In the genomic region with DNA sequence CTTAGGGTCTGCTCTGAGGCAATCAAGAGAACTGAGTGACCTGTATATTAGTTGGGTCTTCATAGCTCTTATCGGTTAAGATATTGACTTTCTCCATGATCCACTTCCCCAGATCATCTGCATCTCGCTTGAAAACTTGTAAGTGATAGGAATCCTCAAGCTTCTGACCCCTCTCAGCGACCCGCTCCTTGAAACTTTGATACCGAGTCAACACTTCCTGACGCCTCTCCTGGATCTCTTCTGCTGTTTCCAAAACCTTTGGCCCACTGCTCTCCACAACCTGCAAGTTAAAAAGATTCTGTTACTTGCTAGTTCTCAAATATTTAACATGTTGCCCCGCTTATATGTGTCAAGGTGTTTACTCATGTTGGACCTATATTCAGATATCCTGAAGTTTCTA, we compare ENCODE assay signal across 10 cellular contexts. TPM values are rescaled to one million over a fixed set of nuclear protein-coding genes. Genes with fewer than 3 reads are reported as not detected.
"Had no signal": no experiment of that assay in that cellular context is flagged by ENCODE, and none has a peak within 500 bp of the region (broad histone marks: within the 10 kb centered on the region; RNA-seq: fewer than 3 reads in every experiment).

No MANE protein-coding gene starts in this region.

- DNase-seq: GOT3, H7, HFFc6, IMR-90, KBM-7 had no signal

- H3K4me3 ChIP-seq: HAP-1 had no signal

- ATAC-seq: HCT116 had no signal

- H3K27ac ChIP-seq: KMS-11 had no signal

- H3K36me3 ChIP-seq: HAP-1 had no signal

- H3K27ac Mint-ChIP-seq: HFFc6 had no signal

- H3K4me1 ChIP-seq: HAP-1 had no signal

- H3K4me3 Mint-ChIP-seq: HFFc6 had no signal

- H3K9me3 ChIP-seq: HAP-1 had no signal

- H3K4me2 ChIP-seq: KMS-11 had no signal

RNA-seq across cellular contexts. Expression of a gene that starts 1.4 kb away (rescaled TPM):
- total RNA-seq: H7, HFFc6, HT-29, IMR-90 had no signal
- polyA plus RNA-seq: IMR-90 had no signal

RNA-seq across cellular contexts. Expression of a gene that starts 15.4 kb away (rescaled TPM):
- total RNA-seq: H4, H7, HFFc6, HT-29, IMR-90 had no signal
- polyA plus RNA-seq: IMR-90 had no signal

RNA-seq across cellular contexts. Expression of a gene that starts 35.5 kb away (rescaled TPM):
- total RNA-seq: H4, H7, HFFc6, HT-29, IMR-90 had no signal
- polyA plus RNA-seq: IMR-90 had no signal
